ENCODE assay signal across 1 cellular context in the genomic region with DNA sequence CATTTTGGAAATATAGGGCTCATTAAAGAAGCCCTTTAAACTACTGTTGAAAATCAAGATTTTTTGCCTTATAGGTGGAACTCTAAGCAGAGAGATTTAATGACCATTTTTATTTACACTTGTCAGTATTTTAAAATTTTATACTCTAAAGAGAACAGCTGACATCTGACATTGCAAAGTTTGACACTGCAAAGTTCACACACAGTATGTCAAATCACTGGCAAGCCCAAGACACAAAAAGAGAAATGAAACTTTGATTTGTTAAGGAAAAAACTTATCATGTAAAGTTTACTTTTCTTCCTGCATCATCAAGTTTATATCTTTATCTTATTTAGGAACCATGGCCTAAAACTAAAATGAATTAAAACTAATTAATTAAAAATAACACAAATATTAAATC.
TF ChIP-seq lines count a peak whose summit lies in the region.

No MANE protein-coding gene starts in this region.

TF ChIP-seq in HepG2, 621 proteins besides CTCF, POLR2A, EP300 and RAD21 (continued from another document):
- TF ChIP-seq ZNF775 (CRISPR knock-in tag; IDR thresholded peaks at IDR 0.05; ENCODE audit: borderline replicate concordance) (no peak), THAP8 (CRISPR knock-in tag; IDR thresholded peaks at IDR 0.05; ENCODE audit: borderline replicate concordance) (no peak), ETV6 (CRISPR knock-in tag; conservative IDR thresholded peaks at IDR 0.05) (no peak), RFX3 (CRISPR knock-in tag; IDR thresholded peaks at IDR 0.05) (no peak), ZSCAN31 (CRISPR knock-in tag; IDR thresholded peaks at IDR 0.05; ENCODE audit: low read depth) (no peak), ZFYVE20 (CRISPR knock-in tag; IDR thresholded peaks at IDR 0.05; ENCODE audit: borderline replicate concordance, low read depth) (no peak), TAF15 (IDR thresholded peaks at IDR 0.05; ENCODE audit: low read depth, low read length, poor library complexity, severe bottlenecking) (no peak), SCMH1 (CRISPR knock-in tag; IDR thresholded peaks at IDR 0.05; ENCODE audit: borderline replicate concordance) (no peak), ZNF781 (CRISPR knock-in tag; IDR thresholded peaks at IDR 0.05; ENCODE audit: borderline replicate concordance, not compliant biosample characterization) (no peak), RARG (CRISPR knock-in tag; IDR thresholded peaks at IDR 0.05; ENCODE audit: low read depth) (no peak)
- TF ChIP-seq, protein P1, sequence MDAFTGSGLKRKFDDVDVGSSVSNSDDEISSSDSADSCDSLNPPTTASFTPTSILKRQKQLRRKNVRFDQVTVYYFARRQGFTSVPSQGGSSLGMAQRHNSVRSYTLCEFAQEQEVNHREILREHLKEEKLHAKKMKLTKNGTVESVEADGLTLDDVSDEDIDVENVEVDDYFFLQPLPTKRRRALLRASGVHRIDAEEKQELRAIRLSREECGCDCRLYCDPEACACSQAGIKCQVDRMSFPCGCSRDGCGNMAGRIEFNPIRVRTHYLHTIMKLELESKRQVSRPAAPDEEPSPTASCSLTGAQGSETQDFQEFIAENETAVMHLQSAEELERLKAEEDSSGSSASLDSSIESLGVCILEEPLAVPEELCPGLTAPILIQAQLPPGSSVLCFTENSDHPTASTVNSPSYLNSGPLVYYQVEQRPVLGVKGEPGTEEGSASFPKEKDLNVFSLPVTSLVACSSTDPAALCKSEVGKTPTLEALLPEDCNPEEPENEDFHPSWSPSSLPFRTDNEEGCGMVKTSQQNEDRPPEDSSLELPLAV (CRISPR knock-in tag; conservative IDR thresholded peaks at IDR 0.05; ENCODE audit: low read depth), result no peak
